In genomic region chr5:67164856-67165523, GRCh38 we compare ENCODE assay signal across 13 cellular contexts. TPM values are rescaled to one million over a fixed set of nuclear protein-coding genes. Genes with fewer than 3 reads are reported as not detected.
DNase-seq lines count a peak whose midpoint lies in the region; ATAC-seq and TF ChIP-seq lines count a peak whose summit lies in the region.
"Had no signal": no experiment of that assay in that cellular context is flagged by ENCODE, and none has a peak within 500 bp of the region (broad histone marks: within the 10 kb centered on the region; RNA-seq: fewer than 3 reads in every experiment).

No MANE protein-coding gene starts in this region.

- no peak overlapping the region for H2BK12ac ChIP-seq in neuronal stem cell (ENCODE audit: low read length)

- H3K23ac ChIP-seq in neuronal stem cell (ENCODE audit: low read depth, low read length, poor library complexity): no peak overlapping the region

- H3K27ac Mint-ChIP-seq in activated CD4-positive, alpha-beta T cell treated with anti-CD3 and anti-CD28 coated beads for 36 hours: peak overlapping the region; percentile 58
- peak overlapping the region; percentile 92 for H3K27ac Mint-ChIP-seq in central memory CD8-positive, alpha-beta T cell (ENCODE audit: low read depth)
- H3K27ac Mint-ChIP-seq in WTC11: no peak overlapping the region
- H3K27ac Mint-ChIP-seq: neural progenitor cell had no signal

- no peak overlapping the region for H3K4me3 ChIP-seq in neuronal stem cell (ENCODE audit: low read length in 2 of 2)
- H3K4me3 ChIP-seq: neural progenitor cell, SJCRH30 had no signal

- H3K27ac ChIP-seq in KOPT-K1 (ENCODE audit: low read depth, low read length, poor library complexity, severe bottlenecking) (peak overlapping the region; percentile 97), neuronal stem cell (replicated peaks; ENCODE audit: low read length) (no peak overlapping the region)
- H3K27ac ChIP-seq: neural progenitor cell, SJCRH30 had no signal

- no peaks in the 10 kb centered on the region for H3K9me3 Mint-ChIP-seq in activated CD4-positive, alpha-beta T cell treated with anti-CD3 and anti-CD28 coated beads for 36 hours (ENCODE audit: low read depth)
- no peaks in the 10 kb centered on the region for H3K9me3 Mint-ChIP-seq in central memory CD8-positive, alpha-beta T cell
- H3K9me3 Mint-ChIP-seq in WTC11: no peaks in the 10 kb centered on the region

- ATAC-seq in activated CD4-positive, alpha-beta T cell treated with anti-CD3 and anti-CD28 coated beads for 36 hours: no peak
- no peak for ATAC-seq in central memory CD8-positive, alpha-beta T cell (replicated peaks; ENCODE audit: extremely low read depth, poor library complexity, severe bottlenecking)
- ATAC-seq in HG03378 (IDR thresholded peaks at IDR 0.05; ENCODE audit: unreplicated experiment): no peak
- no peak for ATAC-seq in WTC11

- H3K27me3 ChIP-seq in neuronal stem cell (ENCODE audit: control insufficient read depth in 3 of 3, insufficient read depth in 3 of 3, low read depth in 1 of 3, low read length in 3 of 3): no peaks in the 10 kb centered on the region
- H3K27me3 ChIP-seq: neural progenitor cell, SJCRH30 had no signal

- H3K14ac ChIP-seq in neuronal stem cell (ENCODE audit: low read length): no peak overlapping the region

- no peak overlapping the region for H2AFZ ChIP-seq in neuronal stem cell (ENCODE audit: low read length)

- H3K9me3 ChIP-seq in KOPT-K1 (ENCODE audit: insufficient read depth, low read length, poor library complexity, severe bottlenecking): no peaks in the 10 kb centered on the region
- no peaks in the 10 kb centered on the region for H3K9me3 ChIP-seq in neuronal stem cell (replicated peaks in 1 of 2; ENCODE audit: control insufficient read depth in 2 of 2, insufficient read depth in 1 of 2, low read depth in 1 of 2, low read length in 2 of 2)
- H3K9me3 ChIP-seq: SJCRH30 had no signal

- H3K4me1 ChIP-seq in neuronal stem cell (ENCODE audit: control insufficient read depth in 2 of 2, insufficient read depth in 1 of 2, low read depth in 1 of 2, low read length in 2 of 2): peaks cover 0 to 12% of the 10 kb centered on the region in 2 donors
- H3K4me1 ChIP-seq: neural progenitor cell, SJCRH30 had no signal

- no peak overlapping the region for H3K4ac ChIP-seq in neuronal stem cell (ENCODE audit: low read length)

- no peak for TF ChIP-seq CTCF in WTC11 (IDR thresholded peaks at IDR 0.05)

- peaks cover 64% of the 10 kb centered on the region for H3K4me1 Mint-ChIP-seq in activated CD4-positive, alpha-beta T cell treated with anti-CD3 and anti-CD28 coated beads for 36 hours
- H3K4me1 Mint-ChIP-seq in central memory CD8-positive, alpha-beta T cell: peaks cover 37% of the 10 kb centered on the region
- peaks cover 39% of the 10 kb centered on the region for H3K4me1 Mint-ChIP-seq in WTC11

- peak overlapping the region; percentile 82 for H2BK15ac ChIP-seq in neuronal stem cell (ENCODE audit: low read length)

- no peak overlapping the region for H4K8ac ChIP-seq in neuronal stem cell (ENCODE audit: low read depth, low read length)

- H3K27me3 Mint-ChIP-seq in activated CD4-positive, alpha-beta T cell treated with anti-CD3 and anti-CD28 coated beads for 36 hours: no peaks in the 10 kb centered on the region
- no peaks in the 10 kb centered on the region for H3K27me3 Mint-ChIP-seq in central memory CD8-positive, alpha-beta T cell
- H3K27me3 Mint-ChIP-seq in WTC11 (ENCODE audit: low read depth): no peaks in the 10 kb centered on the region

- H3K4me2 ChIP-seq in neuronal stem cell (ENCODE audit: insufficient read depth, low read length, poor library complexity, severe bottlenecking): no peak overlapping the region
- H3K4me2 ChIP-seq: neural progenitor cell had no signal

- no peak for DNase-seq in activated CD4-positive, alpha-beta T cell treated with anti-CD3 and anti-CD28 coated beads for 36 hours
- no peak for DNase-seq in activated CD4-positive, alpha-beta T cell treated with anti-CD3 and anti-CD28 coated beads for 1 hour
- DNase-seq in central memory CD8-positive, alpha-beta T cell (ENCODE audit: low spot score in 2 of 2): no peak
- DNase-seq in neuronal stem cell (ENCODE audit: low spot score) (no peak), HEK293T (ENCODE audit: extremely low spot score) (no peak), WTC11 (ENCODE audit: low spot score) (no peak)
- DNase-seq: DMS 273 treated with DMSO at 0.1 percent for 48 hours, SJCRH30, trophoblast cell had no signal

- intact Hi-C loops in activated CD4-positive, alpha-beta T cell treated with anti-CD3 and anti-CD28 coated beads for 36 hours (cut with DNase I, micrococcal nuclease): loop anchor here (5.0 to 10.0 kb wide), 3 partner anchors 163 to 1087 kb away; partner anchors contain the start of gene PIK3R1 (in 1 of the 2)

- H3K36me3 Mint-ChIP-seq in activated CD4-positive, alpha-beta T cell treated with anti-CD3 and anti-CD28 coated beads for 36 hours (ENCODE audit: low read depth): peaks cover 30% of the 10 kb centered on the region
- peaks cover 8% of the 10 kb centered on the region for H3K36me3 Mint-ChIP-seq in central memory CD8-positive, alpha-beta T cell (ENCODE audit: insufficient read depth)
- H3K36me3 Mint-ChIP-seq in WTC11: no peaks in the 10 kb centered on the region; the same call in 1 of the 2 replicates

- POLR2A ChIA-PET in activated CD4-positive, alpha-beta T cell treated with anti-CD3 and anti-CD28 coated beads for 36 hours (lab: Charles Lee): interaction anchor here (1.8 kb wide), 1 partner anchor 42 kb away, joined by 6 read pairs; no protein-coding TSS in a partner anchor
- POLR2A ChIA-PET in HEK293T (lab: Yijun Ruan, JAX) (no interaction called here), WTC11 (lab: Charles Lee) (no interaction called here)

- H4K91ac ChIP-seq in neuronal stem cell (ENCODE audit: low read depth, low read length, poor library complexity): no peak overlapping the region

- H3K18ac ChIP-seq in neuronal stem cell (ENCODE audit: low read length): no peak overlapping the region

- no peak overlapping the region for H2BK120ac ChIP-seq in neuronal stem cell (ENCODE audit: low read depth, low read length)

- no peaks in the 10 kb centered on the region for H3K79me1 ChIP-seq in neuronal stem cell (ENCODE audit: low read depth, low read length)

- H3K36me3 ChIP-seq in KOPT-K1 (ENCODE audit: insufficient read depth, low read length): peaks cover 33% of the 10 kb centered on the region
- peaks cover 0 to 39% of the 10 kb centered on the region in 2 donors for H3K36me3 ChIP-seq in neuronal stem cell (replicated peaks in 1 of 2; ENCODE audit: control insufficient read depth in 2 of 2, insufficient read depth in 2 of 2, low read length in 2 of 2)
- H3K36me3 ChIP-seq: neural progenitor cell, SJCRH30 had no signal

- peak overlapping the region; percentile 43 for H2BK5ac ChIP-seq in neuronal stem cell (ENCODE audit: low read length)

- no peak overlapping the region for H3K9ac ChIP-seq in neuronal stem cell (ENCODE audit: low read depth, low read length, poor library complexity)
- H3K9ac ChIP-seq: neural progenitor cell had no signal

- no CpG with 5 or more reads among the region's 17 CpGs for WGBS in neuronal stem cell (ENCODE audit: extremely low coverage in 2 of 2, insufficient read length in 2 of 2, insufficient replicate concordance in 1 of 2), 2 donors

- CTCF ChIA-PET in activated CD4-positive, alpha-beta T cell treated with anti-CD3 and anti-CD28 coated beads for 36 hours (lab: Charles Lee): interaction anchor here (0.7 to 16.7 kb wide), 6 partner anchors 13 to 164 kb away, joined by 3 to 276 read pairs (median 4); no protein-coding TSS in a partner anchor
- CTCF ChIA-PET in HEK293T (lab: Yijun Ruan, JAX): no interaction called here
- CTCF ChIA-PET in WTC11 (lab: Charles Lee): interaction anchor here (2.6 to 3.1 kb wide), 3 partner anchors 9 to 44 kb away, joined by 10 to 49 read pairs (median 12); no protein-coding TSS in a partner anchor

- H2AK5ac ChIP-seq in neuronal stem cell (ENCODE audit: low read depth, low read length): peak overlapping the region; percentile 78

- H3K4me3 Mint-ChIP-seq in activated CD4-positive, alpha-beta T cell treated with anti-CD3 and anti-CD28 coated beads for 36 hours: peak overlapping the region; percentile 74
- peak overlapping the region; percentile 77 for H3K4me3 Mint-ChIP-seq in central memory CD8-positive, alpha-beta T cell
- H3K4me3 Mint-ChIP-seq in WTC11: no peak overlapping the region
- H3K4me3 Mint-ChIP-seq: neural progenitor cell had no signal

TF ChIP-seq in HEK293T, 16 proteins besides CTCF, POLR2A, EP300 and RAD21 (continues in another document):
- TF ChIP-seq L3MBTL2 (conservative IDR thresholded peaks at IDR 0.05) (no peak), ELF4 (IDR thresholded peaks at IDR 0.05) (no peak), HDGF (IDR thresholded peaks at IDR 0.05; ENCODE audit: borderline replicate concordance) (no peak), CTBP1 (IDR thresholded peaks at IDR 0.05; ENCODE audit: borderline replicate concordance) (no peak), TARDBP (IDR thresholded peaks at IDR 0.05) (no peak), SUZ12 (IDR thresholded peaks at IDR 0.05) (no peak), FOXM1 (IDR thresholded peaks at IDR 0.05; ENCODE audit: borderline replicate concordance) (no peak), BHLHE40 (IDR thresholded peaks at IDR 0.05; ENCODE audit: borderline replicate concordance) (no peak)

TF ChIP-seq in WTC11, 78 proteins besides CTCF, POLR2A, EP300 and RAD21:
- TF ChIP-seq, protein P1, sequence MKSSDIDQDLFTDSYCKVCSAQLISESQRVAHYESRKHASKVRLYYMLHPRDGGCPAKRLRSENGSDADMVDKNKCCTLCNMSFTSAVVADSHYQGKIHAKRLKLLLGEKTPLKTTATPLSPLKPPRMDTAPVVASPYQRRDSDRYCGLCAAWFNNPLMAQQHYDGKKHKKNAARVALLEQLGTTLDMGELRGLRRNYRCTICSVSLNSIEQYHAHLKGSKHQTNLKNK (CRISPR knock-in tag; IDR thresholded peaks at IDR 0.05): no peak
- TF ChIP-seq GABPB1 (CRISPR knock-in tag; IDR thresholded peaks at IDR 0.05) (no peak), SOX15 (CRISPR knock-in tag; IDR thresholded peaks at IDR 0.05) (no peak)

RNA-seq across cellular contexts. Expression of gene CD180, which starts 31.6 kb away (rescaled TPM):
- under 1 TPM in 1 of 2 experiments, not detected in 1; 0.12 TPM for total RNA-seq in activated CD4-positive, alpha-beta T cell treated with anti-CD3 and anti-CD28 coated beads for 36 hours
- polyA plus RNA-seq in neuronal stem cell (2013, experiment 1 of 2): not detected
- not detected for polyA plus RNA-seq in neuronal stem cell (2013, experiment 2 of 2)
- not detected in 3 replicates for total RNA-seq in WTC11 (2021)
- total RNA-seq: endothelial cell of umbilical vein, SJCRH30 had no signal
- polyA plus RNA-seq: endothelial cell of umbilical vein had no signal
